Comparison of ENCODE assay signal across 6 cellular contexts in genomic region chr6:54961372-54961771, GRCh38.
A peak's percentile ranks its signal among the peaks of the same experiment; 100 is the strongest.
DNase-seq lines count a peak whose midpoint lies in the region; TF ChIP-seq lines count a peak whose summit lies in the region.
"Not testable (repeated sequence)": the region's sequence is repeated elsewhere in the genome, so short reads cannot be mapped to it uniquely, and the experiment has no call there.

No MANE protein-coding gene starts in this region.

- H3K4ac ChIP-seq in H9 (ENCODE audit: low read depth, low read length); neuronal stem cell (ENCODE audit: low read length): not testable (repeated sequence)

- H3K4me1 Mint-ChIP-seq in H9; glutamatergic neuron (ENCODE audit: low read depth, unreplicated experiment); type B pancreatic cell (ENCODE audit: unreplicated experiment): not testable (repeated sequence)

- not testable (repeated sequence) for DNase-seq in H9; glutamatergic neuron; neuronal stem cell (ENCODE audit: low spot score); type B pancreatic cell (ENCODE audit: extremely low spot score, unreplicated experiment)
- DNase-seq in NCI-H748 (lab: John Stamatoyannopoulos, UW; ENCODE audit: unreplicated experiment), result peak; percentile 51

- not testable (repeated sequence) for H3K79me2 ChIP-seq in H9 (ENCODE audit: insufficient read depth, low read length)

- H3K4me3 Mint-ChIP-seq in H9, result peak overlapping the region in 1 of 2 experiments; percentile 42; a peak in 2 of 5 replicates
- peak overlapping the region; percentile 38 for H3K4me3 Mint-ChIP-seq in glutamatergic neuron (ENCODE audit: unreplicated experiment)
- H3K4me3 Mint-ChIP-seq in type B pancreatic cell, result peak overlapping the region; percentile 72

- H4K8ac ChIP-seq in H9 (replicated peaks; ENCODE audit: insufficient read length, low read depth, low read length); neuronal stem cell (ENCODE audit: low read depth, low read length): not testable (repeated sequence)

- not testable (repeated sequence) for H2AK5ac ChIP-seq in H9 (ENCODE audit: insufficient read length, low read length); neuronal stem cell (ENCODE audit: low read depth, low read length)

- H3K27ac Mint-ChIP-seq in H9, result peak overlapping the region in 2 of 3 experiments; percentile 94; a peak in 3 of 7 replicates
- H3K27ac Mint-ChIP-seq in glutamatergic neuron (ENCODE audit: unreplicated experiment); type B pancreatic cell: not testable (repeated sequence)

- H2BK20ac ChIP-seq in H9 (ENCODE audit: low read depth, low read length, poor library complexity, severe bottlenecking), result not testable (repeated sequence)

- peak overlapping the region; percentile 28; the same call in 1 of the 2 replicates for H3K9ac ChIP-seq in ES-I3 (ENCODE audit: low read depth, low read length)
- H3K9ac ChIP-seq in H9 (ENCODE audit: extremely low read depth, insufficient read length, low read length); neuronal stem cell (ENCODE audit: low read depth, low read length, poor library complexity): not testable (repeated sequence)

- not testable (repeated sequence) for H3K23me2 ChIP-seq in H9 (ENCODE audit: insufficient read length, low read depth, low read length, poor library complexity, severe bottlenecking)

- H2AFZ ChIP-seq in H9 (ENCODE audit: low read length), result not testable (repeated sequence)
- peak overlapping the region; percentile 49 for H2AFZ ChIP-seq in neuronal stem cell (ENCODE audit: low read length)

- not testable (repeated sequence) for H3K79me1 ChIP-seq in H9 (ENCODE audit: insufficient read depth, low read depth, low read length, poor library complexity, severe bottlenecking); neuronal stem cell (ENCODE audit: low read depth, low read length)

- H2BK15ac ChIP-seq in H9 (ENCODE audit: low read depth, low read length); neuronal stem cell (ENCODE audit: low read length): not testable (repeated sequence)

- not testable (repeated sequence) for TF ChIP-seq CTCF in H9 (conservative IDR thresholded peaks at IDR 0.05); glutamatergic neuron (IDR thresholded peaks at IDR 0.05; ENCODE audit: partially characterized antibody, unreplicated experiment); type B pancreatic cell (conservative IDR thresholded peaks at IDR 0.05)

- H3K4me2 ChIP-seq in H9 (ENCODE audit: insufficient read depth, insufficient read length, low read length); neuronal stem cell (ENCODE audit: insufficient read depth, low read length, poor library complexity, severe bottlenecking): not testable (repeated sequence)

- not testable (repeated sequence) for H2BK12ac ChIP-seq in H9 (ENCODE audit: insufficient read length, low read depth, low read length); neuronal stem cell (ENCODE audit: low read length)

- not testable (repeated sequence) for H3K23ac ChIP-seq in H9 (ENCODE audit: insufficient read length, low read depth, low read length); neuronal stem cell (ENCODE audit: low read depth, low read length, poor library complexity)

- H3K14ac ChIP-seq in H9 (ENCODE audit: insufficient read depth, low read length); neuronal stem cell (ENCODE audit: low read length): not testable (repeated sequence)

- not testable (repeated sequence) for H3K36me3 Mint-ChIP-seq in H9 (ENCODE audit: insufficient read depth in 1 of 3, low read depth in 3 of 3); glutamatergic neuron (ENCODE audit: unreplicated experiment); type B pancreatic cell

- WGBS in H9 (ENCODE audit: extremely low coverage, insufficient read length, low lambda C conversion rate), result no CpG with 5 or more reads among the region's 23 CpGs
- WGBS in neuronal stem cell (ENCODE audit: extremely low coverage in 2 of 2, insufficient read length in 2 of 2, insufficient replicate concordance in 1 of 2), 2 donors, result no CpG with 5 or more reads among the region's 23 CpGs

- H4K5ac ChIP-seq in H9 (ENCODE audit: insufficient read length, low read depth, low read length), result not testable (repeated sequence)

- H3K27me3 Mint-ChIP-seq in H9 (ENCODE audit: low read depth); glutamatergic neuron (ENCODE audit: unreplicated experiment); type B pancreatic cell: not testable (repeated sequence)

- not testable (repeated sequence) for H2BK120ac ChIP-seq in H9 (ENCODE audit: low read depth, low read length, poor library complexity, severe bottlenecking); neuronal stem cell (ENCODE audit: low read depth, low read length)

- H4K20me1 ChIP-seq in H9 (ENCODE audit: control insufficient read depth, insufficient read depth, insufficient read length), result not testable (repeated sequence)

- H3K18ac ChIP-seq in H9 (ENCODE audit: insufficient read length, low read depth, low read length); neuronal stem cell (ENCODE audit: low read length): not testable (repeated sequence)

- H3K27ac ChIP-seq in H9 (ENCODE audit: insufficient read length, low read depth, low read length); neuronal stem cell (replicated peaks; ENCODE audit: low read length): not testable (repeated sequence)

- H3K4me1 ChIP-seq in ES-I3 (ENCODE audit: insufficient read depth, low read length); H9 (ENCODE audit: insufficient read depth, low read length); neuronal stem cell (ENCODE audit: control insufficient read depth in 2 of 2, insufficient read depth in 1 of 2, low read depth in 1 of 2, low read length in 2 of 2): not testable (repeated sequence)

- H3T11ph ChIP-seq in H9 (ENCODE audit: low read length), result not testable (repeated sequence)

- H4K91ac ChIP-seq in H9 (ENCODE audit: insufficient read length, low read depth, low read length); neuronal stem cell (ENCODE audit: low read depth, low read length, poor library complexity): not testable (repeated sequence)

- not testable (repeated sequence) for H3K9me3 ChIP-seq in ES-I3 (ENCODE audit: control insufficient read depth, insufficient read depth, low read length); H9 (ENCODE audit: control insufficient read depth, low read depth, low read length); neuronal stem cell (replicated peaks in 1 of 2; ENCODE audit: control insufficient read depth in 2 of 2, insufficient read depth in 1 of 2, low read depth in 1 of 2, low read length in 2 of 2)

- not testable (repeated sequence) for H3K36me3 ChIP-seq in ES-I3 (ENCODE audit: insufficient read depth, low read length); neuronal stem cell (replicated peaks in 1 of 2; ENCODE audit: control insufficient read depth in 2 of 2, insufficient read depth in 2 of 2, low read length in 2 of 2)

- not testable (repeated sequence) for H2BK5ac ChIP-seq in H9 (ENCODE audit: insufficient read length, low read length); neuronal stem cell (ENCODE audit: low read length)

- not testable (repeated sequence) for H3K9me3 Mint-ChIP-seq in H9; glutamatergic neuron (ENCODE audit: unreplicated experiment); type B pancreatic cell

- H3K4me3 ChIP-seq in neuronal stem cell (ENCODE audit: low read length in 2 of 2), result not testable (repeated sequence)

- not testable (repeated sequence) for H3K27me3 ChIP-seq in H9 (ENCODE audit: insufficient read depth, low read length); neuronal stem cell (ENCODE audit: control insufficient read depth in 3 of 3, insufficient read depth in 3 of 3, low read depth in 1 of 3, low read length in 3 of 3)

- H3K56ac ChIP-seq in H9 (ENCODE audit: insufficient read length, low read depth, low read length), result not testable (repeated sequence)
